ENCODE assay signal across 27 cellular contexts in genomic region chr4:182107931-182108330, GRCh38.
"Had no signal": no experiment of that assay in that cellular context is flagged by ENCODE, and none has a peak within 500 bp of the region (broad histone marks: within the 10 kb centered on the region; RNA-seq: fewer than 3 reads in every experiment).

No MANE protein-coding gene starts in this region.

- FAIRE-seq: kidney had no signal

- H3K27me3 Mint-ChIP-seq: naive B cell; progenitor cell of endocrine pancreas; stimulated activated memory B cell treated with anti-CD40 and anti-IgM and Interleukin-4, amounts not matched to agents 10 μg/mL and 1 μg/mL and 100 μg/mL, for 72 hours; stimulated activated naive CD8-positive, alpha-beta T cell treated with anti-CD3 and anti-CD28 coated beads, Interleukin-15, amount 100 ng/mL, for 72 hours had no signal

- H3K4me3 ChIP-seq: left ventricle myocardium inferior, lung, ovary, right atrium auricular region, right lobe of liver, smooth muscle cell, tibial nerve, uterus had no signal

- H3K9me3 ChIP-seq: left ventricle myocardium inferior, neutrophil, ovary, right atrium auricular region, right lobe of liver, tibial nerve, uterus had no signal

- H3K27me3 ChIP-seq: neutrophil, ovary, right atrium auricular region, right lobe of liver, tibial nerve, uterus had no signal

- H3K9me3 Mint-ChIP-seq: mesothelial cell of epicardium; neural crest cell; stimulated activated memory B cell treated with anti-CD40 and anti-IgM and Interleukin-4, amounts not matched to agents 10 μg/mL and 1 μg/mL and 100 μg/mL, for 72 hours; stimulated activated naive CD8-positive, alpha-beta T cell treated with anti-CD3 and anti-CD28 coated beads, Interleukin-15, amount 100 ng/mL, for 72 hours; type B pancreatic cell had no signal

- H3K4me1 ChIP-seq: left ventricle myocardium inferior, right atrium auricular region, right lobe of liver, tibial nerve, uterus had no signal

- DNase-seq: hippocampal formation; kidney; left ventricle myocardium inferior; mesendoderm; naive B cell; natural killer cell; occipital lobe; ovary; right lobe of liver; stimulated activated CD4-positive, alpha-beta T cell treated with anti-CD3 and anti-CD28 coated beads, Interleukin-1b, Interleukin-23, amount 100 ng/mL, for 48 hours; stimulated activated CD4-positive, alpha-beta T cell treated with anti-CD3 and anti-CD28 coated beads, Interleukin-2, amount 100 ng/mL, for 48 hours; stimulated activated CD4-positive, alpha-beta T cell treated with anti-CD3 and anti-CD28 coated beads, Interleukin-4, amount 100 ng/mL, for 4 hours; stimulated activated CD8-positive, alpha-beta memory T cell treated with anti-CD3 and anti-CD28 coated beads, Interleukin-4, amount 100 ng/mL, for 48 hours; stimulated activated naive CD4-positive, alpha-beta T cell treated with Interleukin-2 at 50 U/mL for 16 hours; stimulated activated naive CD8-positive, alpha-beta T cell treated with anti-CD3 and anti-CD28 coated beads, Interleukin-15, amount 100 ng/mL, for 72 hours; substantia nigra; uterus had no signal

- H3K4me1 Mint-ChIP-seq: naive B cell; natural killer cell; stimulated activated memory B cell treated with anti-CD40 and anti-IgM and Interleukin-4, amounts not matched to agents 10 μg/mL and 1 μg/mL and 100 μg/mL, for 72 hours; stimulated activated naive CD8-positive, alpha-beta T cell treated with anti-CD3 and anti-CD28 coated beads, Interleukin-15, amount 100 ng/mL, for 72 hours had no signal

- ATAC-seq: natural killer cell; right lobe of liver; stimulated activated naive CD8-positive, alpha-beta T cell treated with anti-CD3 and anti-CD28 coated beads, Interleukin-15, amount 100 ng/mL, for 72 hours had no signal

- H3K27ac ChIP-seq: left ventricle myocardium inferior, neutrophil, ovary, right atrium auricular region, right lobe of liver, tibial nerve, uterus had no signal

- H3K36me3 Mint-ChIP-seq: mesothelial cell of epicardium; naive B cell; natural killer cell; stimulated activated memory B cell treated with anti-CD40 and anti-IgM and Interleukin-4, amounts not matched to agents 10 μg/mL and 1 μg/mL and 100 μg/mL, for 72 hours; type B pancreatic cell had no signal

- H3K36me3 ChIP-seq: left ventricle myocardium inferior, neutrophil, ovary, right atrium auricular region, right lobe of liver, tibial nerve, uterus had no signal

- H3K4me3 Mint-ChIP-seq: mesothelial cell of epicardium; naive B cell; natural killer cell; neural crest cell; stimulated activated memory B cell treated with anti-CD40 and anti-IgM and Interleukin-4, amounts not matched to agents 10 μg/mL and 1 μg/mL and 100 μg/mL, for 72 hours; stimulated activated naive CD8-positive, alpha-beta T cell treated with anti-CD3 and anti-CD28 coated beads, Interleukin-15, amount 100 ng/mL, for 72 hours; type B pancreatic cell had no signal

- H3K4me2 ChIP-seq: smooth muscle cell had no signal

- H3K27ac Mint-ChIP-seq: mesothelial cell of epicardium; naive B cell; natural killer cell; progenitor cell of endocrine pancreas; stimulated activated memory B cell treated with anti-CD40 and anti-IgM and Interleukin-4, amounts not matched to agents 10 μg/mL and 1 μg/mL and 100 μg/mL, for 72 hours; stimulated activated naive CD8-positive, alpha-beta T cell treated with anti-CD3 and anti-CD28 coated beads, Interleukin-15, amount 100 ng/mL, for 72 hours; type B pancreatic cell had no signal
